26 cellular contexts compared by ENCODE assay signal in the genomic region with DNA sequence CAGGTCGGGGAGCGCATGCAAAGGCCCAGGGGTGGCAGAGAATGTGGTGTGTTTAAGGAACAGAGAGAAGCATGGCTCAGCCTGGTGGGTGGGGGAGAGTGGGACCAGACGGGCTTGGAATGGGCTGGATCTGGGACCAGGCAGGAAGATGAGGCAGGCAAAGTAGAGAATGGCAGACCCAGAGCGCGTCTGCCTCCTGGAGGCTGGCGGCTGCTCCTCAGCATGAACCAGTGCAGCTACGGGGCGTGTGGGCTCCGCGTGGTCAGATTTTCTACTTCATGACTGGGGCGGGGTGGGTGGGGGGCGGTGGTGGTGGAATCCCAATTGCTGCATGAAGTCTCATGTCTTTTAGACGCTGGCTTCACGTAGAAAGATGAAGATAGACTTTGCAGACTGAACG.
DNase-seq lines count a peak whose midpoint lies in the region; ATAC-seq, FAIRE-seq and TF ChIP-seq lines count a peak whose summit lies in the region.
"Had no signal": no experiment of that assay in that cellular context is flagged by ENCODE, and none has a peak within 500 bp of the region (broad histone marks: within the 10 kb centered on the region; RNA-seq: fewer than 3 reads in every experiment).

No MANE protein-coding gene starts in this region.

- H3K27ac ChIP-seq in RWPE1: peak overlapping the region; percentile 90
- no peak overlapping the region for H3K27ac ChIP-seq in endodermal cell (ENCODE audit: low read depth, low read length)
- H3K27ac ChIP-seq in keratinocyte (ENCODE audit: control insufficient read depth, insufficient read depth, low read length): peak overlapping the region; percentile 27
- no peak overlapping the region for H3K27ac ChIP-seq in CD4-positive, alpha-beta T cell (ENCODE audit: low read depth, low read length)
- H3K27ac ChIP-seq in trophoblast cell (ENCODE audit: low read depth, low read length): no peak overlapping the region
- H3K27ac ChIP-seq: GM23248 had no signal

- H3K9ac ChIP-seq in endodermal cell (ENCODE audit: extremely low read depth, low read length, poor library complexity, severe bottlenecking): no peak overlapping the region
- no peak overlapping the region for H3K9ac ChIP-seq in keratinocyte (ENCODE audit: control insufficient read depth, extremely low read depth, insufficient read depth, low read length)
- no peak overlapping the region for H3K9ac ChIP-seq in trophoblast cell (ENCODE audit: low read length)
- H3K9ac ChIP-seq: GM23248 had no signal

- ATAC-seq in GM19328 (IDR thresholded peaks at IDR 0.05; ENCODE audit: unreplicated experiment): no peak
- no peak for ATAC-seq in CD4-positive, alpha-beta T cell (ENCODE audit: poor library complexity)
- ATAC-seq: HCT116, HepG2, PC-3 had no signal

- no peaks in the 10 kb centered on the region for H3K79me2 ChIP-seq in keratinocyte (ENCODE audit: control insufficient read depth, insufficient read depth, low read length)
- H3K79me2 ChIP-seq in trophoblast cell (ENCODE audit: control insufficient read depth, insufficient read depth, low read length, poor library complexity): no peaks in the 10 kb centered on the region

- CTCF ChIA-PET in RWPE1 (lab: Yijun Ruan, JAX): interaction anchor here (0.7 kb wide), 1 partner anchor 68 kb away, joined by 4 read pairs; no protein-coding TSS in a partner anchor
- CTCF ChIA-PET in CD4-positive, alpha-beta T cell (lab: Charles Lee): no interaction called here

- POLR2A ChIA-PET in RWPE1 (lab: Yijun Ruan, JAX; ENCODE audit: low non-redundant PET): no interaction called here
- POLR2A ChIA-PET in CD4-positive, alpha-beta T cell (lab: Charles Lee): no interaction called here

- H3K4me3 Mint-ChIP-seq in endodermal cell: no peak overlapping the region
- no peak overlapping the region for H3K4me3 Mint-ChIP-seq in CD4-positive, alpha-beta T cell

- H3K27ac Mint-ChIP-seq in endodermal cell: no peak overlapping the region
- H3K27ac Mint-ChIP-seq in CD4-positive, alpha-beta T cell: no peak overlapping the region

- H3K4me3 ChIP-seq in endodermal cell (ENCODE audit: low read length) (no peak overlapping the region), keratinocyte (ENCODE audit: control insufficient read depth in 2 of 3, extremely low read depth in 1 of 3, insufficient read depth in 2 of 3, low read depth in 1 of 3, low read length in 3 of 3) (no peak overlapping the region), trophoblast cell (ENCODE audit: low read depth, low read length) (no peak overlapping the region)
- H3K4me3 ChIP-seq: GM23248 had no signal

- no peak overlapping the region for H3K4ac ChIP-seq in trophoblast cell (ENCODE audit: low read depth, low read length)

- intact Hi-C loops in CD4-positive, alpha-beta T cell (cut with DNase I, micrococcal nuclease): no loop called here

- 89% methylated on average over 6 to 15 of the region's 15 CpGs for WGBS in endodermal cell (ENCODE audit: insufficient coverage in 1 of 2, insufficient read length in 1 of 2), 2 experiments
- no CpG with 5 or more reads among the region's 15 CpGs for WGBS in trophoblast cell (ENCODE audit: extremely low coverage, insufficient coverage, insufficient read length)

- dilution Hi-C loops in keratinocyte (cut with MboI; ENCODE audit: extremely low pct_ligation_motif_present, low sequenced_read_pairs): no loop called here

- H3K23ac ChIP-seq in trophoblast cell (ENCODE audit: low read length): no peak overlapping the region

- H3K4me2 ChIP-seq in keratinocyte (ENCODE audit: control insufficient read depth, extremely low read depth, insufficient read depth, low read depth, low read length) (no peak overlapping the region), trophoblast cell (ENCODE audit: low read length) (no peak overlapping the region)

- H3K18ac ChIP-seq in trophoblast cell (ENCODE audit: low read length): no peak overlapping the region

- H3K27me3 ChIP-seq in endodermal cell (ENCODE audit: control insufficient read depth, insufficient read depth, low read length, poor library complexity, severe bottlenecking) (no peaks in the 10 kb centered on the region), keratinocyte (ENCODE audit: control insufficient read depth, extremely low read depth, insufficient read depth, low read length) (no peaks in the 10 kb centered on the region), trophoblast cell (ENCODE audit: insufficient read depth, low read length) (no peaks in the 10 kb centered on the region)
- H3K27me3 ChIP-seq in CD4-positive, alpha-beta T cell (ENCODE audit: control insufficient read depth, insufficient read depth, low read length): no peaks in the 10 kb centered on the region

- H3K79me1 ChIP-seq in trophoblast cell (ENCODE audit: low read length): no peaks in the 10 kb centered on the region

- H3K36me3 Mint-ChIP-seq in endodermal cell (ENCODE audit: low read depth): no peaks in the 10 kb centered on the region
- H3K36me3 Mint-ChIP-seq in CD4-positive, alpha-beta T cell (ENCODE audit: low read depth): no peaks in the 10 kb centered on the region

- no peak overlapping the region for H3K14ac ChIP-seq in trophoblast cell (ENCODE audit: low read length)

- H4K20me1 ChIP-seq in keratinocyte (ENCODE audit: control insufficient read depth, extremely low read depth, insufficient read depth, low read length): no peaks in the 10 kb centered on the region

- no peaks in the 10 kb centered on the region for H3K9me3 ChIP-seq in endodermal cell (ENCODE audit: control insufficient read depth, low read length)
- H3K9me3 ChIP-seq in keratinocyte (ENCODE audit: control insufficient read depth, low read depth, low read length): no peaks in the 10 kb centered on the region
- H3K9me3 ChIP-seq in CD4-positive, alpha-beta T cell (ENCODE audit: control insufficient read depth, low read length): no peaks in the 10 kb centered on the region
- no peaks in the 10 kb centered on the region for H3K9me3 ChIP-seq in trophoblast cell (ENCODE audit: insufficient read depth, low read depth, low read length)

- no peaks in the 10 kb centered on the region for H3K36me3 ChIP-seq in endodermal cell (ENCODE audit: control insufficient read depth, insufficient read depth, low read length)
- H3K36me3 ChIP-seq in keratinocyte (ENCODE audit: control insufficient read depth in 2 of 2, extremely low read depth in 1 of 2, insufficient read depth in 2 of 2, low read length in 2 of 2): no peaks in the 10 kb centered on the region
- no peaks in the 10 kb centered on the region for H3K36me3 ChIP-seq in trophoblast cell (ENCODE audit: control insufficient read depth in 1 of 2, insufficient read depth in 2 of 2, low read length in 2 of 2)

- H4K12ac ChIP-seq in trophoblast cell (ENCODE audit: low read depth, low read length): no peak overlapping the region

- DNase-seq in ELF-1 (ENCODE audit: low read depth, low spot score) (peak; percentile 33), RWPE1 (ENCODE audit: low spot score) (no peak), endodermal cell (no peak), keratinocyte (ENCODE audit: low read depth, low spot score) (no peak), HT-29 (ENCODE audit: low spot score) (no peak), trophoblast cell (no peak)
- DNase-seq in CD4-positive, alpha-beta T cell: no peak
- DNase-seq: 8988T; ACHN; DMS153; DND-41; Karpas-422; NCI-H1105; NCI-H146; NCI-H1930; NCI-H446; NCI-H526; NCI-H82; NK-92 treated with Interleukin-12 subunit alpha and Interleukin-12 subunit beta, amount 100 ng/mL, for 24 hours; PC-3; SHP77 had no signal

- no peak overlapping the region for H2BK5ac ChIP-seq in trophoblast cell (ENCODE audit: low read depth, low read length, poor library complexity)

- no peak overlapping the region for H4K8ac ChIP-seq in trophoblast cell (ENCODE audit: low read depth, low read length)

- H2BK120ac ChIP-seq in trophoblast cell (ENCODE audit: insufficient read depth, low read length, poor library complexity): no peak overlapping the region

- FAIRE-seq in keratinocyte (lab: Jason Lieb, UNC): no peak
- FAIRE-seq: GM18507, HepG2 had no signal

- H3K27me3 Mint-ChIP-seq in endodermal cell (ENCODE audit: insufficient read depth): peaks cover 22% of the 10 kb centered on the region
- peaks cover 6% of the 10 kb centered on the region for H3K27me3 Mint-ChIP-seq in CD4-positive, alpha-beta T cell

- H2AFZ ChIP-seq in keratinocyte (ENCODE audit: control insufficient read depth, low read length) (no peak overlapping the region), trophoblast cell (ENCODE audit: insufficient read depth, low read length, poor library complexity) (no peak overlapping the region)
- H2AFZ ChIP-seq: GM23248 had no signal

- no peak overlapping the region for H4K91ac ChIP-seq in trophoblast cell (ENCODE audit: low read depth, low read length)

- H3K9me3 Mint-ChIP-seq in endodermal cell: no peaks in the 10 kb centered on the region
- no peaks in the 10 kb centered on the region for H3K9me3 Mint-ChIP-seq in CD4-positive, alpha-beta T cell

- no peaks in the 10 kb centered on the region for H3K4me1 Mint-ChIP-seq in endodermal cell
- no peaks in the 10 kb centered on the region for H3K4me1 Mint-ChIP-seq in CD4-positive, alpha-beta T cell (ENCODE audit: low read depth)

- H3K4me1 ChIP-seq in endodermal cell (ENCODE audit: control insufficient read depth, insufficient read depth, low read length): no peaks in the 10 kb centered on the region
- peaks cover 35% of the 10 kb centered on the region for H3K4me1 ChIP-seq in keratinocyte (ENCODE audit: control insufficient read depth, extremely low read depth, insufficient read depth, low read length)
- H3K4me1 ChIP-seq in trophoblast cell (ENCODE audit: control insufficient read depth in 1 of 2, insufficient read depth in 2 of 2, low read length in 2 of 2): no peaks in the 10 kb centered on the region

- TF ChIP-seq CTCF in RWPE1 (conservative IDR thresholded peaks at IDR 0.05; ENCODE audit: low read depth) (no peak), endodermal cell (conservative IDR thresholded peaks at IDR 0.05) (peak; percentile 24), keratinocyte (optimal IDR thresholded peaks at IDR 0.05 in 1 of 3, IDR thresholded peaks at IDR 0.05 in 1 of 3, conservative IDR thresholded peaks at IDR 0.05 in 1 of 3; ENCODE audit: extremely low read depth in 1 of 3, insufficient read depth in 2 of 3, low read length in 3 of 3) (peak in 1 of 3 experiments; percentile 7)
- no peak for TF ChIP-seq CTCF in CD4-positive, alpha-beta T cell (IDR thresholded peaks at IDR 0.05)

- H2BK12ac ChIP-seq in trophoblast cell (ENCODE audit: low read length): no peak overlapping the region

- H3K9me1 ChIP-seq in keratinocyte (ENCODE audit: control insufficient read depth, extremely low read depth, insufficient read depth, low read length): no peaks in the 10 kb centered on the region

- no peak overlapping the region for H2AK5ac ChIP-seq in trophoblast cell (ENCODE audit: low read length)

Comparison
In these comparisons a context has a peak if more than half of its experiments do, and no peak if none do; other contexts are left out.
1. H3K27ac ChIP-seq: peak in RWPE1 (single experiment) and keratinocyte (single experiment); none in endodermal cell (single experiment), CD4-positive, alpha-beta T cell (single experiment) and trophoblast cell (single experiment).